In genomic region chr10:58903071-58903470, GRCh38 we compare ENCODE assay signal across 3 cellular contexts.
"Had no signal": no experiment of that assay in that cellular context is flagged by ENCODE, and none has a peak within 500 bp of the region (broad histone marks: within the 10 kb centered on the region; RNA-seq: fewer than 3 reads in every experiment).

No MANE protein-coding gene starts in this region.

- DNase-seq: GDM1, GF-D8 had no signal

- H3K4me3 ChIP-seq: GM12878 had no signal

- ATAC-seq: GM12878 had no signal
